ENCODE assay signal across 2 cellular contexts in genomic region chr10:44853796-44854195, GRCh38.
TF ChIP-seq lines count a peak whose summit lies in the region.

No MANE protein-coding gene starts in this region.

TF ChIP-seq in H1, 55 proteins besides CTCF, POLR2A, EP300 and RAD21:
- no peak for TF ChIP-seq SAP30 (IDR thresholded peaks at IDR 0.05; ENCODE audit: insufficient read depth, insufficient replicate concordance, low read length)
- TF ChIP-seq BCL11A (IDR thresholded peaks at IDR 0.05; ENCODE audit: low read depth in 2 of 2, low read length in 2 of 2), result no peak
- TF ChIP-seq SP1 (IDR thresholded peaks at IDR 0.05; ENCODE audit: low read depth, low read length), result no peak
- TF ChIP-seq MAFK (IDR thresholded peaks at IDR 0.05; ENCODE audit: low read depth, low read length), result no peak
- TF ChIP-seq KDM1A (IDR thresholded peaks at IDR 0.05; ENCODE audit: borderline replicate concordance, low read length), result no peak
- TF ChIP-seq SRF (IDR thresholded peaks at IDR 0.05; ENCODE audit: low read depth, low read length), result no peak

TF ChIP-seq in GM23338, 12 proteins besides CTCF, POLR2A, EP300 and RAD21:
- TF ChIP-seq EZH2phosphoT487 (IDR thresholded peaks at IDR 0.05; ENCODE audit: unreplicated experiment) (no peak), ZNF114 (CRISPR knock-in tag; IDR thresholded peaks at IDR 0.05) (no peak), NANOG (IDR thresholded peaks at IDR 0.05; ENCODE audit: borderline replicate concordance) (no peak), STAT1 (IDR thresholded peaks at IDR 0.05; ENCODE audit: unreplicated experiment) (no peak), JUNB (IDR thresholded peaks at IDR 0.05; ENCODE audit: unreplicated experiment) (no peak), ZNF331 (CRISPR knock-in tag; IDR thresholded peaks at IDR 0.05; ENCODE audit: low read depth) (no peak), CREB1 (CRISPR knock-in tag; IDR thresholded peaks at IDR 0.05; ENCODE audit: low read depth) (no peak), POLR2AphosphoS5 (IDR thresholded peaks at IDR 0.05; ENCODE audit: low read depth) (no peak), EZH2 (IDR thresholded peaks at IDR 0.05; ENCODE audit: low read depth, unreplicated experiment) (no peak)
- TF ChIP-seq, protein P1, sequence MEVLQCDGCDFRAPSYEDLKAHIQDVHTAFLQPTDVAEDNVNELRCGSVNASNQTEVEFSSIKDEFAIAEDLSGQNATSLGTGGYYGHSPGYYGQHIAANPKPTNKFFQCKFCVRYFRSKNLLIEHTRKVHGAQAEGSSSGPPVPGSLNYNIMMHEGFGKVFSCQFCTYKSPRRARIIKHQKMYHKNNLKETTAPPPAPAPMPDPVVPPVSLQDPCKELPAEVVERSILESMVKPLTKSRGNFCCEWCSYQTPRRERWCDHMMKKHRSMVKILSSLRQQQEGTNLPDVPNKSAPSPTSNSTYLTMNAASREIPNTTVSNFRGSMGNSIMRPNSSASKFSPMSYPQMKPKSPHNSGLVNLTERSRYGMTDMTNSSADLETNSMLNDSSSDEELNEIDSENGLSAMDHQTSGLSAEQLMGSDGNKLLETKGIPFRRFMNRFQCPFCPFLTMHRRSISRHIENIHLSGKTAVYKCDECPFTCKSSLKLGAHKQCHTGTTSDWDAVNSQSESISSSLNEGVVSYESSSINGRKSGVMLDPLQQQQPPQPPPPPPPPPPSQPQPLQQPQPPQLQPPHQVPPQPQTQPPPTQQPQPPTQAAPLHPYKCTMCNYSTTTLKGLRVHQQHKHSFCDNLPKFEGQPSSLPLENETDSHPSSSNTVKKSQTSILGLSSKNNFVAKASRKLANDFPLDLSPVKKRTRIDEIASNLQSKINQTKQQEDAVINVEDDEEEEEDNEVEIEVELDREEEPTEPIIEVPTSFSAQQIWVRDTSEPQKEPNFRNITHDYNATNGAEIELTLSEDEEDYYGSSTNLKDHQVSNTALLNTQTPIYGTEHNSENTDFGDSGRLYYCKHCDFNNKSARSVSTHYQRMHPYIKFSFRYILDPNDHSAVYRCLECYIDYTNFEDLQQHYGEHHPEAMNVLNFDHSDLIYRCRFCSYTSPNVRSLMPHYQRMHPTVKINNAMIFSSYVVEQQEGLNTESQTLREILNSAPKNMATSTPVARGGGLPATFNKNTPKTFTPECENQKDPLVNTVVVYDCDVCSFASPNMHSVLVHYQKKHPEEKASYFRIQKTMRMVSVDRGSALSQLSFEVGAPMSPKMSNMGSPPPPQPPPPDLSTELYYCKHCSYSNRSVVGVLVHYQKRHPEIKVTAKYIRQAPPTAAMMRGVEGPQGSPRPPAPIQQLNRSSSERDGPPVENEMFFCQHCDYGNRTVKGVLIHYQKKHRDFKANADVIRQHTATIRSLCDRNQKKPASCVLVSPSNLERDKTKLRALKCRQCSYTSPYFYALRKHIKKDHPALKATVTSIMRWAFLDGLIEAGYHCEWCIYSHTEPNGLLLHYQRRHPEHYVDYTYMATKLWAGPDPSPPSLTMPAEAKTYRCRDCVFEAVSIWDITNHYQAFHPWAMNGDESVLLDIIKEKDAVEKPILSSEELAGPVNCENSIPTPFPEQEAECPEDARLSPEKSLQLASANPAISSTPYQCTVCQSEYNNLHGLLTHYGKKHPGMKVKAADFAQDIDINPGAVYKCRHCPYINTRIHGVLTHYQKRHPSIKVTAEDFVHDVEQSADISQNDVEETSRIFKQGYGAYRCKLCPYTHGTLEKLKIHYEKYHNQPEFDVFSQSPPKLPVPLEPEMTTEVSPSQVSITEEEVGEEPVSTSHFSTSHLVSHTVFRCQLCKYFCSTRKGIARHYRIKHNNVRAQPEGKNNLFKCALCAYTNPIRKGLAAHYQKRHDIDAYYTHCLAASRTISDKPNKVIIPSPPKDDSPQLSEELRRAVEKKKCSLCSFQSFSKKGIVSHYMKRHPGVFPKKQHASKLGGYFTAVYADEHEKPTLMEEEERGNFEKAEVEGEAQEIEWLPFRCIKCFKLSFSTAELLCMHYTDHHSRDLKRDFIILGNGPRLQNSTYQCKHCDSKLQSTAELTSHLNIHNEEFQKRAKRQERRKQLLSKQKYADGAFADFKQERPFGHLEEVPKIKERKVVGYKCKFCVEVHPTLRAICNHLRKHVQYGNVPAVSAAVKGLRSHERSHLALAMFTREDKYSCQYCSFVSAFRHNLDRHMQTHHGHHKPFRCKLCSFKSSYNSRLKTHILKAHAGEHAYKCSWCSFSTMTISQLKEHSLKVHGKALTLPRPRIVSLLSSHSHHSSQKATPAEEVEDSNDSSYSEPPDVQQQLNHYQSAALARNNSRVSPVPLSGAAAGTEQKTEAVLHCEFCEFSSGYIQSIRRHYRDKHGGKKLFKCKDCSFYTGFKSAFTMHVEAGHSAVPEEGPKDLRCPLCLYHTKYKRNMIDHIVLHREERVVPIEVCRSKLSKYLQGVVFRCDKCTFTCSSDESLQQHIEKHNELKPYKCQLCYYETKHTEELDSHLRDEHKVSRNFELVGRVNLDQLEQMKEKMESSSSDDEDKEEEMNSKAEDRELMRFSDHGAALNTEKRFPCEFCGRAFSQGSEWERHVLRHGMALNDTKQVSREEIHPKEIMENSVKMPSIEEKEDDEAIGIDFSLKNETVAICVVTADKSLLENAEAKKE (CRISPR knock-in tag; IDR thresholded peaks at IDR 0.05), result no peak
- TF ChIP-seq, protein P2, sequence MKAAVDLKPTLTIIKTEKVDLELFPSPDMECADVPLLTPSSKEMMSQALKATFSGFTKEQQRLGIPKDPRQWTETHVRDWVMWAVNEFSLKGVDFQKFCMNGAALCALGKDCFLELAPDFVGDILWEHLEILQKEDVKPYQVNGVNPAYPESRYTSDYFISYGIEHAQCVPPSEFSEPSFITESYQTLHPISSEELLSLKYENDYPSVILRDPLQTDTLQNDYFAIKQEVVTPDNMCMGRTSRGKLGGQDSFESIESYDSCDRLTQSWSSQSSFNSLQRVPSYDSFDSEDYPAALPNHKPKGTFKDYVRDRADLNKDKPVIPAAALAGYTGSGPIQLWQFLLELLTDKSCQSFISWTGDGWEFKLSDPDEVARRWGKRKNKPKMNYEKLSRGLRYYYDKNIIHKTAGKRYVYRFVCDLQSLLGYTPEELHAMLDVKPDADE (IDR thresholded peaks at IDR 0.05), result no peak
- TF ChIP-seq, protein P3, sequence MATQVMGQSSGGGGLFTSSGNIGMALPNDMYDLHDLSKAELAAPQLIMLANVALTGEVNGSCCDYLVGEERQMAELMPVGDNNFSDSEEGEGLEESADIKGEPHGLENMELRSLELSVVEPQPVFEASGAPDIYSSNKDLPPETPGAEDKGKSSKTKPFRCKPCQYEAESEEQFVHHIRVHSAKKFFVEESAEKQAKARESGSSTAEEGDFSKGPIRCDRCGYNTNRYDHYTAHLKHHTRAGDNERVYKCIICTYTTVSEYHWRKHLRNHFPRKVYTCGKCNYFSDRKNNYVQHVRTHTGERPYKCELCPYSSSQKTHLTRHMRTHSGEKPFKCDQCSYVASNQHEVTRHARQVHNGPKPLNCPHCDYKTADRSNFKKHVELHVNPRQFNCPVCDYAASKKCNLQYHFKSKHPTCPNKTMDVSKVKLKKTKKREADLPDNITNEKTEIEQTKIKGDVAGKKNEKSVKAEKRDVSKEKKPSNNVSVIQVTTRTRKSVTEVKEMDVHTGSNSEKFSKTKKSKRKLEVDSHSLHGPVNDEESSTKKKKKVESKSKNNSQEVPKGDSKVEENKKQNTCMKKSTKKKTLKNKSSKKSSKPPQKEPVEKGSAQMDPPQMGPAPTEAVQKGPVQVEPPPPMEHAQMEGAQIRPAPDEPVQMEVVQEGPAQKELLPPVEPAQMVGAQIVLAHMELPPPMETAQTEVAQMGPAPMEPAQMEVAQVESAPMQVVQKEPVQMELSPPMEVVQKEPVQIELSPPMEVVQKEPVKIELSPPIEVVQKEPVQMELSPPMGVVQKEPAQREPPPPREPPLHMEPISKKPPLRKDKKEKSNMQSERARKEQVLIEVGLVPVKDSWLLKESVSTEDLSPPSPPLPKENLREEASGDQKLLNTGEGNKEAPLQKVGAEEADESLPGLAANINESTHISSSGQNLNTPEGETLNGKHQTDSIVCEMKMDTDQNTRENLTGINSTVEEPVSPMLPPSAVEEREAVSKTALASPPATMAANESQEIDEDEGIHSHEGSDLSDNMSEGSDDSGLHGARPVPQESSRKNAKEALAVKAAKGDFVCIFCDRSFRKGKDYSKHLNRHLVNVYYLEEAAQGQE (IDR thresholded peaks at IDR 0.05; ENCODE audit: unreplicated experiment), result no peak
